Comparison of ENCODE assay signal across 8 cellular contexts in genomic region chr12:109863961-109864712, GRCh38. TPM values are rescaled to one million over a fixed set of nuclear protein-coding genes. Genes with fewer than 3 reads are reported as not detected.
DNase-seq lines count a peak whose midpoint lies in the region; ATAC-seq and TF ChIP-seq lines count a peak whose summit lies in the region.

No MANE protein-coding gene starts in this region.

- H3K9me3 Mint-ChIP-seq in GM23338: no peaks in the 10 kb centered on the region
- no peaks in the 10 kb centered on the region for H3K9me3 Mint-ChIP-seq in T-cell

- TF ChIP-seq POLR2A in esophagus muscularis mucosa (IDR thresholded peaks at IDR 0.05; ENCODE audit: low read depth) (no peak), gastrocnemius medialis (IDR thresholded peaks at IDR 0.05) (no peak)

- no peaks in the 10 kb centered on the region for H3K9me2 ChIP-seq in GM23338 (ENCODE audit: insufficient read depth)

- POLR2A ChIA-PET in T-cell (lab: Charles Lee): no interaction called here

- TF ChIP-seq CTCF in GM23338 (conservative IDR thresholded peaks at IDR 0.05; ENCODE audit: low read depth in 2 of 2) (no peak), esophagus muscularis mucosa (IDR thresholded peaks at IDR 0.05) (no peak), gastrocnemius medialis (IDR thresholded peaks at IDR 0.05 in 4 of 5, conservative IDR thresholded peaks at IDR 0.05 in 1 of 5) (no peak)

- H3K27me3 ChIP-seq in GM23338 (ENCODE audit: insufficient read depth) (no peaks in the 10 kb centered on the region), esophagus muscularis mucosa (no peaks in the 10 kb centered on the region), gastrocnemius medialis (no peaks in the 10 kb centered on the region)

- peaks cover 17% of the 10 kb centered on the region; the same call in 1 of the 2 replicates for H4K20me1 ChIP-seq in GM23338 (replicated peaks; ENCODE audit: insufficient read depth)

- CTCF ChIA-PET in T-cell (lab: Charles Lee): interaction anchor here (0.7 to 1.0 kb wide), 2 partner anchors 24 to 752 kb away, joined by 3 read pairs; no protein-coding TSS in a partner anchor

- H3K79me2 ChIP-seq in GM23338 (replicated peaks; ENCODE audit: insufficient read depth): peaks cover 6% of the 10 kb centered on the region

- H3K4me1 ChIP-seq in GM23338 (ENCODE audit: insufficient read depth) (no peaks in the 10 kb centered on the region), esophagus muscularis mucosa (peaks cover 3 to 19% (median 15%) of the 10 kb centered on the region in 4 donors), gastrocnemius medialis (peaks cover 0 to 10% of the 10 kb centered on the region in 2 donors)

- H3K27ac Mint-ChIP-seq in GM23338 (no peak overlapping the region), T-cell (peak overlapping the region; percentile 79 to 88)

- H3K27ac ChIP-seq in GM23338 (ENCODE audit: low read depth): no peak overlapping the region
- H3K27ac ChIP-seq in esophagus muscularis mucosa (replicated peaks in 1 of 4): peak overlapping the region in 2 of 4 donors; percentile 11 to 20
- no peak overlapping the region for H3K27ac ChIP-seq in gastrocnemius medialis

- H3K27me3 Mint-ChIP-seq in GM23338 (ENCODE audit: insufficient read depth, low read depth, poor library complexity): peaks cover 5% of the 10 kb centered on the region
- H3K27me3 Mint-ChIP-seq in T-cell: no peaks in the 10 kb centered on the region

- no peak overlapping the region for H3K4me3 ChIP-seq in GM23338
- H3K4me3 ChIP-seq in esophagus muscularis mucosa: no peak overlapping the region
- H3K4me3 ChIP-seq in gastrocnemius medialis: no peak overlapping the region

- intact Hi-C loops in left ventricle myocardium superior (cut with micrococcal nuclease): no loop called here
- intact Hi-C loops in sciatic nerve (cut with DNase I): no loop called here
- intact Hi-C loops in esophagus muscularis mucosa (cut with DNase I): no loop called here
- intact Hi-C loops in gastrocnemius medialis (cut with DNase I; ENCODE audit: low total_unique reads): no loop called here

- in situ Hi-C loops in gastrocnemius medialis (cut with MboI; ENCODE audit: low sequenced_read_pairs in 4 of 4): no loop called here

- H3K36me3 Mint-ChIP-seq in GM23338 (ENCODE audit: low read depth): no peaks in the 10 kb centered on the region
- H3K36me3 Mint-ChIP-seq in T-cell: peaks cover 4% of the 10 kb centered on the region

- 0 out of 2 replicates have a peak overlapping the region, but pooled peaks have one; percentile 20 for H3K4me2 ChIP-seq in GM23338

- peaks cover 12% of the 10 kb centered on the region for H3K4me1 Mint-ChIP-seq in GM23338
- H3K4me1 Mint-ChIP-seq in T-cell: peaks cover 14 to 32% (median 18%) of the 10 kb centered on the region in 3 donors

- no peak for DNase-seq in GM23338 (ENCODE audit: low spot score)
- peak in 2 of 34 experiments; percentile 22 for DNase-seq in T-cell
- DNase-seq in left ventricle myocardium superior: no peak
- DNase-seq in sciatic nerve (ENCODE audit: low spot score): no peak
- DNase-seq in esophagus muscularis mucosa (ENCODE audit: extremely low spot score): no peak
- no peak for DNase-seq in stimulated activated CD4-positive, alpha-beta T cell treated with anti-CD3 and anti-CD28 coated beads, Interleukin-2, amount 100 ng/mL, for 48 hours
- DNase-seq in gastrocnemius medialis: no peak
- no peak for DNase-seq in NCI-H82 (lab: John Stamatoyannopoulos, UW)

- H3F3A ChIP-seq in GM23338 (replicated peaks; ENCODE audit: low read depth): no peaks in the 10 kb centered on the region

- no peak overlapping the region; the same call in 2 of the 3 replicates for H3K4me3 Mint-ChIP-seq in GM23338
- H3K4me3 Mint-ChIP-seq in T-cell: no peak overlapping the region

- H2AFZ ChIP-seq in GM23338: no peak overlapping the region

- TF ChIP-seq EP300 in esophagus muscularis mucosa (IDR thresholded peaks at IDR 0.05): no peak

- no peaks in the 10 kb centered on the region for H3K9me3 ChIP-seq in esophagus muscularis mucosa
- H3K9me3 ChIP-seq in gastrocnemius medialis: no peaks in the 10 kb centered on the region

- no peaks in the 10 kb centered on the region for H3K36me3 ChIP-seq in GM23338 (ENCODE audit: insufficient read depth)
- peaks cover 0 to 14% (median 10%) of the 10 kb centered on the region in 4 donors for H3K36me3 ChIP-seq in esophagus muscularis mucosa
- no peaks in the 10 kb centered on the region for H3K36me3 ChIP-seq in gastrocnemius medialis

- ATAC-seq in GM23338: peak; percentile 55
- peak; percentile 61 to 79 (median 70) for ATAC-seq in T-cell (replicated peaks in 1 of 4)
- ATAC-seq in left ventricle myocardium superior: peak; percentile 57
- peak; percentile 83 for ATAC-seq in sciatic nerve
- no peak for ATAC-seq in gastrocnemius medialis

- WGBS in esophagus muscularis mucosa: 64% methylated on average over 6 of the region's 7 CpGs

TF ChIP-seq in GM23338, 12 proteins besides CTCF, POLR2A, EP300 and RAD21 (continues in another document):
- TF ChIP-seq, protein P1, sequence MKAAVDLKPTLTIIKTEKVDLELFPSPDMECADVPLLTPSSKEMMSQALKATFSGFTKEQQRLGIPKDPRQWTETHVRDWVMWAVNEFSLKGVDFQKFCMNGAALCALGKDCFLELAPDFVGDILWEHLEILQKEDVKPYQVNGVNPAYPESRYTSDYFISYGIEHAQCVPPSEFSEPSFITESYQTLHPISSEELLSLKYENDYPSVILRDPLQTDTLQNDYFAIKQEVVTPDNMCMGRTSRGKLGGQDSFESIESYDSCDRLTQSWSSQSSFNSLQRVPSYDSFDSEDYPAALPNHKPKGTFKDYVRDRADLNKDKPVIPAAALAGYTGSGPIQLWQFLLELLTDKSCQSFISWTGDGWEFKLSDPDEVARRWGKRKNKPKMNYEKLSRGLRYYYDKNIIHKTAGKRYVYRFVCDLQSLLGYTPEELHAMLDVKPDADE (IDR thresholded peaks at IDR 0.05): no peak
- TF ChIP-seq NANOG (IDR thresholded peaks at IDR 0.05; ENCODE audit: borderline replicate concordance): no peak
- TF ChIP-seq POLR2AphosphoS5 (IDR thresholded peaks at IDR 0.05; ENCODE audit: low read depth): no peak
- no peak for TF ChIP-seq EZH2 (IDR thresholded peaks at IDR 0.05; ENCODE audit: low read depth, unreplicated experiment)
- TF ChIP-seq ZNF114 (CRISPR knock-in tag; IDR thresholded peaks at IDR 0.05): no peak
- no peak for TF ChIP-seq CREB1 (CRISPR knock-in tag; IDR thresholded peaks at IDR 0.05; ENCODE audit: low read depth)
- TF ChIP-seq, protein P2, sequence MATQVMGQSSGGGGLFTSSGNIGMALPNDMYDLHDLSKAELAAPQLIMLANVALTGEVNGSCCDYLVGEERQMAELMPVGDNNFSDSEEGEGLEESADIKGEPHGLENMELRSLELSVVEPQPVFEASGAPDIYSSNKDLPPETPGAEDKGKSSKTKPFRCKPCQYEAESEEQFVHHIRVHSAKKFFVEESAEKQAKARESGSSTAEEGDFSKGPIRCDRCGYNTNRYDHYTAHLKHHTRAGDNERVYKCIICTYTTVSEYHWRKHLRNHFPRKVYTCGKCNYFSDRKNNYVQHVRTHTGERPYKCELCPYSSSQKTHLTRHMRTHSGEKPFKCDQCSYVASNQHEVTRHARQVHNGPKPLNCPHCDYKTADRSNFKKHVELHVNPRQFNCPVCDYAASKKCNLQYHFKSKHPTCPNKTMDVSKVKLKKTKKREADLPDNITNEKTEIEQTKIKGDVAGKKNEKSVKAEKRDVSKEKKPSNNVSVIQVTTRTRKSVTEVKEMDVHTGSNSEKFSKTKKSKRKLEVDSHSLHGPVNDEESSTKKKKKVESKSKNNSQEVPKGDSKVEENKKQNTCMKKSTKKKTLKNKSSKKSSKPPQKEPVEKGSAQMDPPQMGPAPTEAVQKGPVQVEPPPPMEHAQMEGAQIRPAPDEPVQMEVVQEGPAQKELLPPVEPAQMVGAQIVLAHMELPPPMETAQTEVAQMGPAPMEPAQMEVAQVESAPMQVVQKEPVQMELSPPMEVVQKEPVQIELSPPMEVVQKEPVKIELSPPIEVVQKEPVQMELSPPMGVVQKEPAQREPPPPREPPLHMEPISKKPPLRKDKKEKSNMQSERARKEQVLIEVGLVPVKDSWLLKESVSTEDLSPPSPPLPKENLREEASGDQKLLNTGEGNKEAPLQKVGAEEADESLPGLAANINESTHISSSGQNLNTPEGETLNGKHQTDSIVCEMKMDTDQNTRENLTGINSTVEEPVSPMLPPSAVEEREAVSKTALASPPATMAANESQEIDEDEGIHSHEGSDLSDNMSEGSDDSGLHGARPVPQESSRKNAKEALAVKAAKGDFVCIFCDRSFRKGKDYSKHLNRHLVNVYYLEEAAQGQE (IDR thresholded peaks at IDR 0.05; ENCODE audit: unreplicated experiment): no peak
- TF ChIP-seq EZH2phosphoT487 (IDR thresholded peaks at IDR 0.05; ENCODE audit: unreplicated experiment): no peak

RNA-seq across cellular contexts. Expression of gene GLTP, which starts 16.2 kb away (rescaled TPM):
- 24.4 and 30.2 TPM in 2 replicates for total RNA-seq in GM23338 (2014; rRNA removed; shearing (Covaris generic))
- 26.5 and 28.0 TPM in 2 replicates for polyA plus RNA-seq in GM23338 (2016; fragmentation: Nextera tagmentation; extraction: Ambion mirVana)
- total RNA-seq in T-cell (10 to 100 TPM; 22.0 to 29.5 (median 23.8) TPM), left ventricle myocardium superior (19.8 TPM), sciatic nerve (51.0 TPM), esophagus muscularis mucosa (10 to 100 TPM; 37.0 to 47.7 (median 39.6) TPM), gastrocnemius medialis (10 to 100 TPM; 18.3 to 34.0 (median 22.4) TPM)

RNA-seq across cellular contexts. Expression of gene TRPV4, which starts 30.9 kb away (rescaled TPM):
- 1.0 and 1.1 TPM in 2 replicates for total RNA-seq in GM23338 (2014; rRNA removed; shearing (Covaris generic))
- polyA plus RNA-seq in GM23338 (2016; fragmentation: Nextera tagmentation; extraction: Ambion mirVana): 0.50 and 0.66 TPM in 2 replicates
- total RNA-seq in T-cell (not detected), left ventricle myocardium superior (0.25 TPM), sciatic nerve (1.3 TPM), esophagus muscularis mucosa (under 1 TPM; under 0.01 to 0.63 (median 0.35) TPM), gastrocnemius medialis (not detected)

RNA-seq across cellular contexts. Expression of gene TCHP, which starts 35.9 kb away (rescaled TPM):
- total RNA-seq in GM23338 (2014; rRNA removed; shearing (Covaris generic)): 2.4 and 3.1 TPM in 2 replicates
- 6.2 and 7.4 TPM in 2 replicates for polyA plus RNA-seq in GM23338 (2016; fragmentation: Nextera tagmentation; extraction: Ambion mirVana)
- total RNA-seq in T-cell: 10 to 100 TPM; 25.9 to 41.5 (median 37.3) TPM
- total RNA-seq in left ventricle myocardium superior: 11.4 TPM
- 26.7 TPM for total RNA-seq in sciatic nerve
- 10 to 100 TPM; 17.1 to 31.6 (median 21.0) TPM for total RNA-seq in esophagus muscularis mucosa
- 1 to 10 TPM; 7.3 to 9.4 (median 8.0) TPM for total RNA-seq in gastrocnemius medialis

Comparison
In these comparisons a context has a peak if more than half of its experiments do, and no peak if none do; other contexts are left out.
1. ATAC-seq: peak in GM23338 (single experiment), T-cell (4 of 4), left ventricle myocardium superior (single experiment) and sciatic nerve (single experiment); none in gastrocnemius medialis (0 of 2).